In the genomic region with DNA sequence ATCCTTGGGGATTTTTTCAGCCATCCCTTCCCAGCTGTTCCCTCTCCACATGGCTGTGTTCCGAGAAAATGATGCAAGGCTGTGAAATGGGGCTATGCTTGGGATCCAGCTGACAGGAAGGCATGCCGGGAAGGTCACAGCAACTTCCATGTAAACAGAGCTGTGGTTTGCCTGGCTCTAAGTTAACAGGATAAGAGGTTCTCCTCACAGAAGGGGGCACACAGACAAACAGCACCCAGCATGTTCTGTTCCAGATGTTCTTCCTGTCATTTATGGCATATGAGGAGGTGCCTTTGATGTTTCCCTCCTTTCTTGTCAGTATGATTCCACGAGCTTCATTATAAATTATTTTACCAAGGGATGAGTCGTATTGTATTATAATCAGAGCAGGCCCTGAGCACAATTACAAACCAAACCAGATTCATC, we compare ENCODE assay signal across 14 cellular contexts.
DNase-seq lines count a peak whose midpoint lies in the region; ATAC-seq and TF ChIP-seq lines count a peak whose summit lies in the region.
"Had no signal": no experiment of that assay in that cellular context is flagged by ENCODE, and none has a peak within 500 bp of the region (broad histone marks: within the 10 kb centered on the region; RNA-seq: fewer than 3 reads in every experiment).

No MANE protein-coding gene starts in this region.

- intact Hi-C loops in posterior vena cava (cut with DNase I) = no loop called here

- DNase-seq in GM04504 (ENCODE audit: low read depth) (peak; percentile 23), RPMI7951 (ENCODE audit: low read depth) (peak; percentile 28), fibroblast of villous mesenchyme (ENCODE audit: low read depth) (peak; percentile 95), posterior vena cava (ENCODE audit: low spot score) (peak; percentile 48), pons (ENCODE audit: low spot score) (no peak)
- DNase-seq: activated CD4-positive, CD25-positive, alpha-beta regulatory T cell treated with anti-CD3 and anti-CD28 coated beads, Interleukin-2, amount 50 U/mL, for 72 hours; DND-41; KG1; NCI-H526 treated with DMSO at 0.1 percent for 48 hours; stimulated activated CD4-positive, alpha-beta T cell treated with anti-CD3 and anti-CD28 coated beads, Interleukin-2, amount 100 ng/mL, for 24 hours had no signal

- TF ChIP-seq CTCF in fibroblast of villous mesenchyme (IDR thresholded peaks at IDR 0.05; ENCODE audit: insufficient read depth, low read depth, low read length) = no peak

- no peak overlapping the region for H3K4me3 ChIP-seq in fibroblast of villous mesenchyme (ENCODE audit: low read depth, low read length)
- H3K4me3 ChIP-seq: tibial artery had no signal

- no peak for ATAC-seq in HG02623 (IDR thresholded peaks at IDR 0.05; ENCODE audit: unreplicated experiment)
- no peak for ATAC-seq in GM19395 (IDR thresholded peaks at IDR 0.05; ENCODE audit: unreplicated experiment)
- ATAC-seq in GM18868 (IDR thresholded peaks at IDR 0.05; ENCODE audit: unreplicated experiment) = no peak
